In genomic region chr20:37853823-37854375, GRCh38 we compare ENCODE assay signal across 19 cellular contexts. TPM values are rescaled to one million over a fixed set of nuclear protein-coding genes. Genes with fewer than 3 reads are reported as not detected.
A peak's percentile ranks its signal among the peaks of the same experiment; 100 is the strongest.
DNase-seq lines count a peak whose midpoint lies in the region; ATAC-seq lines count a peak whose summit lies in the region.
"Had no signal": no experiment of that assay in that cellular context is flagged by ENCODE, and none has a peak within 500 bp of the region (broad histone marks: within the 10 kb centered on the region; RNA-seq: fewer than 3 reads in every experiment).

No MANE protein-coding gene starts in this region.

- no peak overlapping the region for H3K4me3 Mint-ChIP-seq in activated CD4-positive, alpha-beta T cell treated with anti-CD3 and anti-CD28 coated beads, Interleukin-2, amount 10 ng/mL, durations not matched to agents 24 days and 14 days
- H3K4me3 Mint-ChIP-seq in stimulated activated memory B cell treated with anti-CD40 and anti-IgM and Interleukin-4, amounts not matched to agents 10 μg/mL and 1 μg/mL and 100 μg/mL, for 72 hours = no peak overlapping the region

- DNase-seq in activated CD4-positive, alpha-beta T cell treated with anti-CD3 and anti-CD28 coated beads, Interleukin-2, amount 10 ng/mL, durations not matched to agents 24 days and 14 days = no peak
- DNase-seq in activated CD4-positive, alpha-beta T cell treated with anti-CD3 and anti-CD28 coated beads, Interleukin-2, amount 50 U/mL, for 4 hours = no peak
- DNase-seq in pons (ENCODE audit: low spot score) (no peak), NCI-H2029 treated with DMSO at 0.1 percent for 48 hours (lab: John Stamatoyannopoulos, UW) (no peak)
- DNase-seq: 8988T; activated CD8-positive, alpha-beta memory T cell treated with anti-CD3 and anti-CD28 coated beads, Interleukin-2, amount 50 U/mL, for 4 hours; gastrocnemius medialis; NCI-H1048; NCI-H2227 treated with DMSO at 0.1 percent for 48 hours; occipital lobe; stomach; WERI-Rb-1 had no signal

- intact Hi-C loops in activated CD4-positive, alpha-beta T cell treated with anti-CD3 and anti-CD28 coated beads, Interleukin-2, amount 10 ng/mL, durations not matched to agents 24 days and 14 days (cut with micrococcal nuclease) = no loop called here

- H3K27ac Mint-ChIP-seq in activated CD4-positive, alpha-beta T cell treated with anti-CD3 and anti-CD28 coated beads, Interleukin-2, amount 10 ng/mL, durations not matched to agents 24 days and 14 days = peak overlapping the region; percentile 46
- peak overlapping the region; percentile 77 for H3K27ac Mint-ChIP-seq in stimulated activated memory B cell treated with anti-CD40 and anti-IgM and Interleukin-4, amounts not matched to agents 10 μg/mL and 1 μg/mL and 100 μg/mL, for 72 hours

- ATAC-seq in GM21528 (IDR thresholded peaks at IDR 0.05; ENCODE audit: low FRiP score, unreplicated experiment) = peak; percentile 75
- ATAC-seq in HG03108 (IDR thresholded peaks at IDR 0.05; ENCODE audit: unreplicated experiment) = peak; percentile 75
- peak; percentile 58 for ATAC-seq in stimulated activated memory B cell treated with anti-CD40 and anti-IgM and Interleukin-4, amounts not matched to agents 10 μg/mL and 1 μg/mL and 100 μg/mL, for 72 hours
- no peak for ATAC-seq in GM19328 (IDR thresholded peaks at IDR 0.05; ENCODE audit: unreplicated experiment)
- ATAC-seq: gastrocnemius medialis, SK-N-SH treated with all-trans-retinoic acid at 6 μM for 48 hours had no signal

- H3K27me3 Mint-ChIP-seq in activated CD4-positive, alpha-beta T cell treated with anti-CD3 and anti-CD28 coated beads, Interleukin-2, amount 10 ng/mL, durations not matched to agents 24 days and 14 days = no peaks in the 10 kb centered on the region
- no peaks in the 10 kb centered on the region for H3K27me3 Mint-ChIP-seq in stimulated activated memory B cell treated with anti-CD40 and anti-IgM and Interleukin-4, amounts not matched to agents 10 μg/mL and 1 μg/mL and 100 μg/mL, for 72 hours
- H3K27me3 Mint-ChIP-seq: IgD-negative memory B cell had no signal

- H3K36me3 Mint-ChIP-seq in activated CD4-positive, alpha-beta T cell treated with anti-CD3 and anti-CD28 coated beads, Interleukin-2, amount 10 ng/mL, durations not matched to agents 24 days and 14 days (ENCODE audit: low read depth) = peaks cover 18% of the 10 kb centered on the region
- peaks cover 62% of the 10 kb centered on the region for H3K36me3 Mint-ChIP-seq in stimulated activated memory B cell treated with anti-CD40 and anti-IgM and Interleukin-4, amounts not matched to agents 10 μg/mL and 1 μg/mL and 100 μg/mL, for 72 hours

- H3K4me1 Mint-ChIP-seq in activated CD4-positive, alpha-beta T cell treated with anti-CD3 and anti-CD28 coated beads, Interleukin-2, amount 10 ng/mL, durations not matched to agents 24 days and 14 days = peaks cover 2% of the 10 kb centered on the region
- peaks cover 19% of the 10 kb centered on the region for H3K4me1 Mint-ChIP-seq in stimulated activated memory B cell treated with anti-CD40 and anti-IgM and Interleukin-4, amounts not matched to agents 10 μg/mL and 1 μg/mL and 100 μg/mL, for 72 hours

- no peaks in the 10 kb centered on the region for H3K9me3 Mint-ChIP-seq in activated CD4-positive, alpha-beta T cell treated with anti-CD3 and anti-CD28 coated beads, Interleukin-2, amount 10 ng/mL, durations not matched to agents 24 days and 14 days
- H3K9me3 Mint-ChIP-seq in stimulated activated memory B cell treated with anti-CD40 and anti-IgM and Interleukin-4, amounts not matched to agents 10 μg/mL and 1 μg/mL and 100 μg/mL, for 72 hours = no peaks in the 10 kb centered on the region
- H3K9me3 Mint-ChIP-seq: IgD-negative memory B cell had no signal

RNA-seq across cellular contexts. Expression of gene VSTM2L, which starts 49.0 kb away (rescaled TPM):
- total RNA-seq in activated CD4-positive, alpha-beta T cell treated with anti-CD3 and anti-CD28 coated beads, Interleukin-2, amount 10 ng/mL, durations not matched to agents 24 days and 14 days = 0.09 TPM in 1 of 2 replicates, not detected in the other
- total RNA-seq: mononuclear cell had no signal
